8 cellular contexts compared by ENCODE assay signal in genomic region chr10:70925377-70926214, GRCh38. TPM values are rescaled to one million over a fixed set of nuclear protein-coding genes. Genes with fewer than 3 reads are reported as not detected.
DNase-seq lines count a peak whose midpoint lies in the region; ATAC-seq and TF ChIP-seq lines count a peak whose summit lies in the region.

No MANE protein-coding gene starts in this region.

- no peak for TF ChIP-seq EP300 in stomach (IDR thresholded peaks at IDR 0.05)

- H3K27ac ChIP-seq in stomach = no peak overlapping the region

- peaks cover 0 to under 1% (median 0%) of the 10 kb centered on the region in 3 donors for H3K27me3 ChIP-seq in stomach

- H3K4me3 ChIP-seq in GM12864 (ENCODE audit: low read depth, low read length) (no peak overlapping the region), stomach (no peak overlapping the region)

- H3K36me3 ChIP-seq in stomach = no peaks in the 10 kb centered on the region

- intact Hi-C loops in stomach (cut with DNase I; ENCODE audit: low total_unique reads) = no loop called here

- no peak overlapping the region for H3K27ac Mint-ChIP-seq in endothelial cell (ENCODE audit: unreplicated experiment)
- H3K27ac Mint-ChIP-seq in naive B cell = peak overlapping the region in 1 of 6 donors; percentile 57

- 25 to 28% (median 27%) methylated on average over 21 to 22 of the region's 22 CpGs for WGBS in stomach, 5 donors

- H3K4me1 Mint-ChIP-seq in endothelial cell (ENCODE audit: unreplicated experiment) (no peaks in the 10 kb centered on the region), naive B cell (peaks cover 5 to 8% (median 6%) of the 10 kb centered on the region in 3 donors)

- H3K27me3 Mint-ChIP-seq in endothelial cell (ENCODE audit: unreplicated experiment) = peaks cover 7% of the 10 kb centered on the region
- H3K27me3 Mint-ChIP-seq in naive B cell = peaks cover 5 to 47% (median 26%) of the 10 kb centered on the region in 3 donors

- H3K9me3 Mint-ChIP-seq in endothelial cell (ENCODE audit: unreplicated experiment) (no peaks in the 10 kb centered on the region), naive B cell (no peaks in the 10 kb centered on the region)

- peaks cover 0 to 21% (median 3%) of the 10 kb centered on the region in 4 donors for H3K4me1 ChIP-seq in stomach

- TF ChIP-seq POLR2A in stomach (IDR thresholded peaks at IDR 0.05) = no peak

- ATAC-seq in naive B cell (ENCODE audit: low read depth in 2 of 2) = peak; percentile 27 to 41
- ATAC-seq in HG02885 (IDR thresholded peaks at IDR 0.05; ENCODE audit: poor library complexity, unreplicated experiment) = no peak

- no peak overlapping the region for H3K4me3 Mint-ChIP-seq in endothelial cell (ENCODE audit: unreplicated experiment)
- H3K4me3 Mint-ChIP-seq in naive B cell = peak overlapping the region in 1 of 8 donors; percentile 3

- peak; percentile 92 for TF ChIP-seq CTCF in GM12864 (IDR thresholded peaks at IDR 0.05; ENCODE audit: low read depth, low read length, missing control alignments)
- peak; percentile 98 for TF ChIP-seq CTCF in endothelial cell (IDR thresholded peaks at IDR 0.05; ENCODE audit: unreplicated experiment)
- TF ChIP-seq CTCF in stomach (IDR thresholded peaks at IDR 0.05) = peak in 5 of 7 experiments; percentile 67 to 97 (median 93)

- DNase-seq in GM12864 (ENCODE audit: low read depth) = no peak
- peak; percentile 33 for DNase-seq in NAMALWA (ENCODE audit: low spot score)
- DNase-seq in activated CD8-positive, alpha-beta memory T cell treated with anti-CD3 and anti-CD28 coated beads for 1 hour (ENCODE audit: extremely low read depth in 1 of 2, low read depth in 1 of 2) = peak; percentile 6 to 28
- DNase-seq in endothelial cell (ENCODE audit: low spot score) = peak; percentile 73
- peak; percentile 14 for DNase-seq in naive B cell
- DNase-seq in stomach = peak; percentile 55
- DNase-seq in NCI-H2107 treated with DMSO at 0.1 percent for 48 hours (lab: John Stamatoyannopoulos, UW; ENCODE audit: unreplicated experiment) = no peak

- no peaks in the 10 kb centered on the region for H3K9me3 ChIP-seq in stomach

- no peaks in the 10 kb centered on the region for H3K36me3 Mint-ChIP-seq in endothelial cell (ENCODE audit: low read depth, unreplicated experiment)
- no peaks in the 10 kb centered on the region for H3K36me3 Mint-ChIP-seq in naive B cell

RNA-seq across cellular contexts. Expression of gene PCBD1, which starts 37.2 kb away (rescaled TPM):
- total RNA-seq in endothelial cell (ENCODE audit: unreplicated experiment) = 23.9 TPM
- polyA plus RNA-seq in naive B cell (ENCODE audit: low read depth in 6 of 6) = 10 to 100 TPM in 2 of 6 donors, 1 to 10 TPM in 4; 3.7 to 13.9 (median 7.2) TPM
- 10 to 100 TPM; 29.4 to 72.8 (median 52.1) TPM for total RNA-seq in stomach
- 100 to 1,000 TPM; 120 to 130 (median 129) TPM for polyA plus RNA-seq in stomach

Comparison
In these comparisons a context has a peak if more than half of its experiments do, and no peak if none do; other contexts are left out.
1. DNase-seq: peak in NAMALWA (single experiment), activated CD8-positive, alpha-beta memory T cell treated with anti-CD3 and anti-CD28 coated beads for 1 hour (2 of 2), endothelial cell (single experiment), naive B cell (single experiment) and stomach (single experiment); none in GM12864 (single experiment) and NCI-H2107 treated with DMSO at 0.1 percent for 48 hours (single experiment).
2. Peak in every context shown above with its lines, with median percentiles within 50 percentile points of each other: CTCF ChIP-seq.